Comparison of ENCODE assay signal across 1 cellular context in genomic region chr16:85337910-85338637, GRCh38.
TF ChIP-seq lines count a peak whose summit lies in the region.

No MANE protein-coding gene starts in this region.

TF ChIP-seq in HepG2, 621 proteins besides CTCF, POLR2A, EP300 and RAD21:
- TF ChIP-seq ZNF563 (CRISPR knock-in tag; IDR thresholded peaks at IDR 0.05) (no peak), POLR2AphosphoS2 (IDR thresholded peaks at IDR 0.05; ENCODE audit: low read depth, low read length) (no peak), ZNF280D (CRISPR knock-in tag; IDR thresholded peaks at IDR 0.05) (no peak), ZNF790 (CRISPR knock-in tag; IDR thresholded peaks at IDR 0.05; ENCODE audit: borderline replicate concordance) (no peak), ISX (CRISPR knock-in tag; conservative IDR thresholded peaks at IDR 0.05) (no peak), ZNF629 (CRISPR knock-in tag; conservative IDR thresholded peaks at IDR 0.05) (peak; percentile 73)
